Comparison of ENCODE assay signal across 17 cellular contexts in the genomic region with DNA sequence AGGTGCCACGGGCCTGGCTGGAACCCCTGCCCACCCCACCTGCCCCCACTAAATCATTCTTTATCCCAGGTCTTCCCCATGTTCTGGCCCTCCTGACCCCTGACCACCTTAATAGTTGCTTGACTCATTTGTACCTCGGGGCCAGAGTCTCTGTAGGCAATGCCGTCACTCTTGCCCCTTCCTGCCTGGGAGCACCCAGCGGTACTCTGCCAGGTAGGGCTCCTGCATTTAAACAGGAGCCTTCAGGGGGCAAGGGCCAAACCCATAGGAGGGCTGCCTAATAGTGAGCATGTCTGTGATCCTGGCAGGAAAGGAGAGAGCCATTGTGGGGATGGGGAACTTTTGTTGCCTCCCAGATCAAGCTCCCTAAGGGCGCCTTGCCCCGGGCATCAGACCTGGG. TPM values are rescaled to one million over a fixed set of nuclear protein-coding genes. Genes with fewer than 3 reads are reported as not detected.
DNase-seq lines count a peak whose midpoint lies in the region; ATAC-seq, FAIRE-seq and TF ChIP-seq lines count a peak whose summit lies in the region.
"Had no signal": no experiment of that assay in that cellular context is flagged by ENCODE, and none has a peak within 500 bp of the region (broad histone marks: within the 10 kb centered on the region; RNA-seq: fewer than 3 reads in every experiment).

No MANE protein-coding gene starts in this region.

- no peaks in the 10 kb centered on the region for H3K9me3 ChIP-seq in HUES48 (ENCODE audit: control insufficient read depth, insufficient read depth, low read length)
- H3K9me3 ChIP-seq: spleen had no signal

- H3K27me3 Mint-ChIP-seq in chondrocyte (ENCODE audit: low read depth) (no peaks in the 10 kb centered on the region), nephron progenitor cell (ENCODE audit: low read depth, poor library complexity) (peaks cover 16% of the 10 kb centered on the region)

- DNase-seq in chondrocyte (ENCODE audit: low spot score) = peak; percentile 38
- no peak for DNase-seq in nephron progenitor cell
- no peak for DNase-seq in NCI-H524 treated with DMSO at 0.1 percent for 48 hours (lab: John Stamatoyannopoulos, UW)
- DNase-seq in HTR-8/SVneo (ENCODE audit: insufficient read length, low spot score) = no peak
- DNase-seq: NCI-H187; spleen; stimulated activated naive CD4-positive, alpha-beta T cell had no signal

- H3K36me3 Mint-ChIP-seq in chondrocyte (ENCODE audit: low read depth) (no peaks in the 10 kb centered on the region), nephron progenitor cell (ENCODE audit: low read depth) (no peaks in the 10 kb centered on the region)

- H3K9ac ChIP-seq in HUES48 (ENCODE audit: low read depth, low read length) = no peak overlapping the region

- H3K79me2 ChIP-seq in ACC112 (ENCODE audit: control insufficient read depth, insufficient read depth, low read length, unreplicated experiment) = no peaks in the 10 kb centered on the region

- no peak for FAIRE-seq in HTR-8/SVneo (lab: Jason Lieb, UNC)
- FAIRE-seq: islet of Langerhans had no signal

- H3K27me3 ChIP-seq in ACC112 (ENCODE audit: insufficient read depth, low read length) (no peaks in the 10 kb centered on the region), HUES48 (ENCODE audit: control insufficient read depth, insufficient read depth, low read length) (no peaks in the 10 kb centered on the region)

- ATAC-seq in HG03280 (IDR thresholded peaks at IDR 0.05; ENCODE audit: unreplicated experiment) (no peak), GM19455 (IDR thresholded peaks at IDR 0.05; ENCODE audit: unreplicated experiment) (no peak)

- peak overlapping the region; percentile 81 for H3K27ac Mint-ChIP-seq in chondrocyte (ENCODE audit: unreplicated experiment)
- H3K27ac Mint-ChIP-seq in nephron progenitor cell = peak overlapping the region; percentile 20
- H3K27ac Mint-ChIP-seq: activated CD8-positive, alpha-beta T cell treated with anti-CD3 and anti-CD28 coated beads for 36 hours; activated T-helper 2 cell treated with anti-CD3 and anti-CD28 coated beads, Interferon-gamma antibody, Interleukin-2, Interleukin-4, amounts not matched to agents 10 μg/mL and 5 μg/mL and 100 μg/mL, durations not matched to agents 14 hours and 24 hours and 36 hours; dendritic cell treated with granulocyte-macrophage colony-stimulating factor and Interleukin-4, amounts not matched to agents 40 ng/mL and 50 ng/mL, for 4 days had no signal

- TF ChIP-seq CTCF in chondrocyte (IDR thresholded peaks at IDR 0.05) (no peak), nephron progenitor cell (IDR thresholded peaks at IDR 0.05) (no peak)

- H3K27ac ChIP-seq in ACC112 (ENCODE audit: low read depth, low read length) (peak overlapping the region; percentile 79), HUES48 (ENCODE audit: low read depth, low read length) (peak overlapping the region; percentile 75)

- no peak overlapping the region for H3K4me3 ChIP-seq in ACC112 (ENCODE audit: low read depth, low read length)
- H3K4me3 ChIP-seq in HUES48 (ENCODE audit: low read depth, low read length) = no peak overlapping the region
- H3K4me3 ChIP-seq: spleen had no signal

- H3K4me1 ChIP-seq in ACC112 (ENCODE audit: control insufficient read depth, insufficient read depth, low read length, unreplicated experiment) (peaks cover 75% of the 10 kb centered on the region), HUES48 (ENCODE audit: control insufficient read depth, insufficient read depth, low read length) (peaks cover 17% of the 10 kb centered on the region)

- H3K9me3 Mint-ChIP-seq in chondrocyte (ENCODE audit: low read depth) (no peaks in the 10 kb centered on the region), nephron progenitor cell (peaks cover under 1% of the 10 kb centered on the region)
- H3K9me3 Mint-ChIP-seq: activated CD8-positive, alpha-beta T cell treated with anti-CD3 and anti-CD28 coated beads for 36 hours; activated T-helper 2 cell treated with anti-CD3 and anti-CD28 coated beads, Interferon-gamma antibody, Interleukin-2, Interleukin-4, amounts not matched to agents 10 μg/mL and 5 μg/mL and 100 μg/mL, durations not matched to agents 14 hours and 24 hours and 36 hours; dendritic cell treated with granulocyte-macrophage colony-stimulating factor and Interleukin-4, amounts not matched to agents 40 ng/mL and 50 ng/mL, for 4 days had no signal

- H3K4me1 Mint-ChIP-seq in chondrocyte (ENCODE audit: low read depth) (peaks cover 62% of the 10 kb centered on the region), nephron progenitor cell (peaks cover 63% of the 10 kb centered on the region)

- no peak overlapping the region for H2AFZ ChIP-seq in ACC112 (ENCODE audit: low read length, unreplicated experiment)

- H3K4me3 Mint-ChIP-seq in chondrocyte (ENCODE audit: unreplicated experiment) = no peak overlapping the region
- H3K4me3 Mint-ChIP-seq in nephron progenitor cell = no peak overlapping the region
- H3K4me3 Mint-ChIP-seq: activated CD8-positive, alpha-beta T cell treated with anti-CD3 and anti-CD28 coated beads for 36 hours; dendritic cell treated with granulocyte-macrophage colony-stimulating factor and Interleukin-4, amounts not matched to agents 40 ng/mL and 50 ng/mL, for 4 days had no signal

- H3K36me3 ChIP-seq in ACC112 (ENCODE audit: insufficient read depth, low read length) (no peaks in the 10 kb centered on the region), HUES48 (ENCODE audit: control insufficient read depth, insufficient read depth, low read length) (no peaks in the 10 kb centered on the region)
- H3K36me3 ChIP-seq: spleen had no signal

RNA-seq across cellular contexts. Expression of gene ITGA3, which starts 8.8 kb away (rescaled TPM):
- total RNA-seq in chondrocyte = 85.8 to 236 TPM (median 216 TPM) in 3 replicates

RNA-seq across cellular contexts. Expression of gene PDK2, which starts 48.1 kb away (rescaled TPM):
- 28.9 to 38.0 TPM (median 31.1 TPM) in 3 replicates for total RNA-seq in chondrocyte

RNA-seq across cellular contexts. Expression of gene DLX3, which starts 52.1 kb away (rescaled TPM):
- total RNA-seq in chondrocyte = 0.10 TPM in 1 of 3 replicates, not detected in the others
- total RNA-seq: activated CD8-positive, alpha-beta T cell treated with anti-CD3 and anti-CD28 coated beads for 36 hours; activated T-helper 2 cell treated with anti-CD3 and anti-CD28 coated beads, Interferon-gamma antibody, Interleukin-2, Interleukin-4, amounts not matched to agents 10 μg/mL and 5 μg/mL and 100 μg/mL, durations not matched to agents 14 hours and 24 hours and 36 hours; mononuclear cell; NCI-H460; spleen had no signal
